ENCODE assay signal across 8 cellular contexts in the genomic region with DNA sequence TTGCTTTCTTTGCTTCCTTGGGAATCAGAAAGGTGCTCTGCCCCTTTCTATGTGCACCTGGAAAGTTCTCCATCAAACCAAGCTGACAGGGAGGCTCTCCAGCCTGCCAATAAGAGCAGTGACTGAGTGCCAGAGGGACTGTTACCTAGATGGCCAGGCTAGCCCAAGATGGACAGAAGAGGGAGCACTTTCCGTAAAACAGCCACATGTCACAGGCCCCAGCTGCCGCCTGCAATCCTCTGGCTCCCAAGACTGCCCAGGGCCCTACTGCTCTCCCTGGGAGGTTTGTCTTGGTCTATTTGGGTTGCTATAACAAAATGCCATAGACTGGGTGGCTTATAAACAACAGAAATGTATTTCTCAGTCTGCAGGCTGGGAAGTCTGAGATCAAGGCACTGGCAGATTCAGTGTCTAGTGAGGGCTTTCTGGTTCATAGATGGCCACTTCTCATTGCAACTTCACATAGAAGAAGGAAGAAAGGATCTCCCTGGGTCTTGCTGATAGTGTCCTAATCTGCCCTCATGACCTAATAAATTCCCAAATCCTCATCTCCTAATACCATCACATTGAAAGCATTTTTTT.
DNase-seq lines count a peak whose midpoint lies in the region; ATAC-seq, FAIRE-seq and TF ChIP-seq lines count a peak whose summit lies in the region.

No MANE protein-coding gene starts in this region.

- no peak overlapping the region for H3K14ac ChIP-seq in H1 (ENCODE audit: insufficient read length)

- no peak overlapping the region for H3K9ac ChIP-seq in H1 (replicated peaks in 1 of 4; ENCODE audit: extremely low read depth in 1 of 4, low read depth in 3 of 4, low read length in 3 of 4)

- ATAC-seq in HG02981 (IDR thresholded peaks at IDR 0.05; ENCODE audit: unreplicated experiment) (no peak), HG03196 (IDR thresholded peaks at IDR 0.05; ENCODE audit: unreplicated experiment) (no peak)

- no peak overlapping the region for H4K8ac ChIP-seq in H1 (ENCODE audit: extremely low read depth, insufficient read depth, low read length)

- no peak for TF ChIP-seq EP300 in H1 (IDR thresholded peaks at IDR 0.05; ENCODE audit: borderline replicate concordance in 1 of 2, low read depth in 2 of 2, low read length in 2 of 2)

- H3K4me2 ChIP-seq in H1 (ENCODE audit: insufficient read depth in 1 of 2, low read depth in 2 of 2, low read length in 2 of 2): no peak overlapping the region

- no peaks in the 10 kb centered on the region for H4K20me1 ChIP-seq in H1 (replicated peaks in 1 of 2; ENCODE audit: control insufficient read depth in 1 of 2, insufficient read depth in 2 of 2, low read length in 2 of 2)

- H3K9me3 ChIP-seq in H1 (ENCODE audit: insufficient read depth in 2 of 2, low read depth in 1 of 2, low read length in 1 of 2): no peaks in the 10 kb centered on the region

- H3K27ac ChIP-seq in H1 (ENCODE audit: low read depth, low read length): no peak overlapping the region

- H2AFZ ChIP-seq in H1 (ENCODE audit: low read length): 0 out of 2 replicates have a peak overlapping the region, but pooled peaks have one; percentile 68

- TF ChIP-seq RAD21 in H1 (IDR thresholded peaks at IDR 0.05 in 1 of 2, conservative IDR thresholded peaks at IDR 0.05 in 1 of 2; ENCODE audit: low read depth in 2 of 2, low read length in 2 of 2): peak; percentile 67 to 75

- no peak overlapping the region for H2BK20ac ChIP-seq in H1 (ENCODE audit: low read length)

- H3K56ac ChIP-seq in H1 (replicated peaks; ENCODE audit: insufficient read length, low read depth, low read length): no peak overlapping the region

- H3K4me3 ChIP-seq in H1 (ENCODE audit: extremely low read depth in 1 of 4, insufficient read depth in 2 of 4, low read depth in 3 of 4, low read length in 4 of 4): no peak overlapping the region

- no peaks in the 10 kb centered on the region for H3K36me3 ChIP-seq in H1 (ENCODE audit: control insufficient read depth in 2 of 4, insufficient read depth in 4 of 4, low read length in 3 of 4)

- H2BK120ac ChIP-seq in H1 (replicated peaks; ENCODE audit: low read depth, low read length): no peak overlapping the region

- no peak overlapping the region for H2BK5ac ChIP-seq in H1 (ENCODE audit: low read depth, low read length)

- peak; percentile 43 for DNase-seq in GM04504 (ENCODE audit: low read depth)
- peak; percentile 68 for DNase-seq in NCI-H69 (lab: John Stamatoyannopoulos, UW)
- peak; percentile 36 to 71 for DNase-seq in H1 (ENCODE audit: low read depth in 1 of 2, low spot score in 2 of 2)
- peak; percentile 5 for DNase-seq in middle frontal gyrus (ENCODE audit: extremely low spot score, low spot score)
- no peak for DNase-seq in GM20000 (ENCODE audit: low spot score)
- no peak for DNase-seq in stimulated activated CD4-positive, alpha-beta T cell treated with anti-CD3 and anti-CD28 coated beads, Interleukin-2, amount 100 ng/mL, for 24 hours

- POLR2A ChIA-PET in H1 (lab: Charles Lee; ENCODE audit: partially characterized antibody): interaction anchor here (1.1 to 1.4 kb wide), 2 partner anchors 9 to 17 kb away, joined by 3 to 4 read pairs; no protein-coding TSS in a partner anchor

- no peaks in the 10 kb centered on the region for H3K79me2 ChIP-seq in H1 (ENCODE audit: control insufficient read depth in 1 of 2, insufficient read depth in 2 of 2, low read length in 2 of 2)

- H3K79me1 ChIP-seq in H1 (ENCODE audit: low read depth, low read length): no peaks in the 10 kb centered on the region

- CTCF ChIA-PET in H1 (lab: Charles Lee; ENCODE audit: partially characterized antibody): interaction anchor here (0.6 to 3.4 kb wide), 26 partner anchors 8 to 403 kb away, joined by 3 to 20 read pairs (median 4); no protein-coding TSS in a partner anchor

- no peak overlapping the region for H4K91ac ChIP-seq in H1 (replicated peaks; ENCODE audit: insufficient read length, low read length)

- no peak overlapping the region for H3K23ac ChIP-seq in H1 (ENCODE audit: insufficient read length)

- no peak overlapping the region for H2BK12ac ChIP-seq in H1 (ENCODE audit: low read depth, low read length)

- peak; percentile 70 to 85 (median 77) for TF ChIP-seq CTCF in H1 (IDR thresholded peaks at IDR 0.05; ENCODE audit: control extremely low read depth in 1 of 3, insufficient read depth in 1 of 3, low read depth in 1 of 3, low read length in 3 of 3)
- TF ChIP-seq CTCF in GM20000 (IDR thresholded peaks at IDR 0.05; ENCODE audit: extremely low read depth, missing control alignments): no peak

- no peak for FAIRE-seq in H1 (lab: Jason Lieb, UNC)

- H3K18ac ChIP-seq in H1 (ENCODE audit: extremely low read depth, low read length): no peak overlapping the region

- H4K5ac ChIP-seq in H1 (ENCODE audit: insufficient read length, low read depth, low read length): no peak overlapping the region

- no peaks in the 10 kb centered on the region for H3K23me2 ChIP-seq in H1 (ENCODE audit: low read depth, low read length)

- H2BK15ac ChIP-seq in H1 (ENCODE audit: low read length): no peak overlapping the region

- no peak for TF ChIP-seq POLR2A in H1 (IDR thresholded peaks at IDR 0.05; ENCODE audit: control extremely low read depth in 1 of 2, low read depth in 2 of 2, low read length in 2 of 2)

- H3K4me1 ChIP-seq in H1 (replicated peaks in 1 of 4; ENCODE audit: control insufficient read depth in 3 of 4, insufficient read depth in 4 of 4, low read length in 3 of 4): peaks cover 4 to 13% (median 6%) of the 10 kb centered on the region in 4 experiments; a peak in 6 of 7 replicates

- WGBS in H1 (ENCODE audit: extremely low coverage in 1 of 2, insufficient coverage in 1 of 2, insufficient read length in 1 of 2, insufficient replicate concordance in 2 of 2, low coverage in 1 of 2, low lambda C conversion rate in 2 of 2, missing lambda C conversion rate in 1 of 2), 2 experiments: 20% methylated on average over 2 of the region's 2 CpGs; no CpG with 5 or more reads in 1 of the 2 experiments

- no peak overlapping the region for H2AK5ac ChIP-seq in H1 (ENCODE audit: low read depth, low read length)

- H3K27me3 ChIP-seq in H1 (replicated peaks in 1 of 4; ENCODE audit: control insufficient read depth in 3 of 4, extremely low read depth in 1 of 4, insufficient read depth in 3 of 4, low read length in 3 of 4): peaks cover 0 to 2% (median 0%) of the 10 kb centered on the region in 4 experiments; a peak in 2 of 7 replicates

- H3K4ac ChIP-seq in H1 (replicated peaks; ENCODE audit: insufficient read length, low read depth, low read length): no peak overlapping the region

TF ChIP-seq in H1, 55 proteins besides CTCF, POLR2A, EP300 and RAD21:
- TF ChIP-seq, protein P1, sequence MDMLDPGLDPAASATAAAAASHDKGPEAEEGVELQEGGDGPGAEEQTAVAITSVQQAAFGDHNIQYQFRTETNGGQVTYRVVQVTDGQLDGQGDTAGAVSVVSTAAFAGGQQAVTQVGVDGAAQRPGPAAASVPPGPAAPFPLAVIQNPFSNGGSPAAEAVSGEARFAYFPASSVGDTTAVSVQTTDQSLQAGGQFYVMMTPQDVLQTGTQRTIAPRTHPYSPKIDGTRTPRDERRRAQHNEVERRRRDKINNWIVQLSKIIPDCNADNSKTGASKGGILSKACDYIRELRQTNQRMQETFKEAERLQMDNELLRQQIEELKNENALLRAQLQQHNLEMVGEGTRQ (IDR thresholded peaks at IDR 0.05; ENCODE audit: low read length): no peak
- TF ChIP-seq, protein P2, sequence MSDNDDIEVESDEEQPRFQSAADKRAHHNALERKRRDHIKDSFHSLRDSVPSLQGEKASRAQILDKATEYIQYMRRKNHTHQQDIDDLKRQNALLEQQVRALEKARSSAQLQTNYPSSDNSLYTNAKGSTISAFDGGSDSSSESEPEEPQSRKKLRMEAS (IDR thresholded peaks at IDR 0.05): peak; percentile 86
- 0 out of 4 replicates have a peak, but pooled peaks of 1 of the 2 experiments have one; percentile 28 for TF ChIP-seq SIN3A (conservative IDR thresholded peaks at IDR 0.05 in 1 of 2, IDR thresholded peaks at IDR 0.05 in 1 of 2; ENCODE audit: low read depth in 1 of 2, low read length in 2 of 2)

Comparison
In these comparisons a context has a peak if more than half of its experiments do, and no peak if none do; other contexts are left out.
1. DNase-seq: peak in GM04504 (single experiment), NCI-H69 (single experiment), H1 (2 of 2) and middle frontal gyrus (single experiment); none in GM20000 (single experiment) and stimulated activated CD4-positive, alpha-beta T cell treated with anti-CD3 and anti-CD28 coated beads, Interleukin-2, amount 100 ng/mL, for 24 hours (0 of 2).